Comparison of ENCODE assay signal across 1 cellular context in the genomic region with DNA sequence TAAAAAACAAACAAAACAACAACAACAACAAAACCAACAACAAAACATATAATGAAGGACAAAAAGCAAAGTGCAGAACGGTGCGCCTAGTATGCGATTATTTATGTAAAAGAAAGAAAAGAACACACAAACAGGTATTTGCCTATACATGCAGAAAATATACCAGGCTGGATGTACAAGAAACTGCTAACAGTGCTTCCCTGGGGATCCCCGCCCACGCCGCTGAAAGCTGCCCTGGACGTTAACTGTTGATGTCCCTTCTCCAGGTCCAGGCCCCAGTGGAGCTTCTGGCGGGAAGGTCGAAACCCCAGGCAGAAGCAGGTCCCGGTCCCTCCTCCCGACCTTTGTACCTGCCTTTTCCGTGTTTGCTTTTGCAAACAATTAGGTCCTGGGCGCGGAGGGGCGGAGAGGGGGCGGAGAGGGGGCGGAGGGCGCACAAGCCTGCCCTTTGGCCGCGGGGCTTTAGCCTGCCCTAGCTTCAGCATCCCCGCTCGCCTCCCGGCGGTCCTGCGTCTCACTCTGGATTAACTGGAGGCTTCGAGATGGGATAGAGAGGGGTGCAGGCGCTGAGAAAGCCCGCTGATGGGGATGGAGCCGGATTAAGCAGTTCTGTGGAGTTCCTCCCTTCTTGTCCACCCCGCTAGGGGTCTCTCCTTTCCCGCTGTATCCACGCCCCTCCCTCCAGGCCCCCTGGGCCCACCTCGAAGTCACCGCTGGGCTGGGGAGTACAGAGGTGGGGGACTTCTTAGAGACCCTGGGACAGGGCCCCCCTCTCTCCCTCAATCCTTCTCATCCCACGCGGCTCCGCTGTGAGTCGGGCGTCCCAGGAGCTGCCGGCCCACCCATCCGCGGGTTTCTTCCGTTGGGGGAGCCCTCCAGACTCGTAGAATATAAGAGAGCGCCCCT.
TF ChIP-seq lines count a peak whose summit lies in the region.

No MANE protein-coding gene starts in this region.

TF ChIP-seq in Ishikawa, 13 proteins besides CTCF, POLR2A, EP300 and RAD21 (continued from another document):
- TF ChIP-seq, protein P1, sequence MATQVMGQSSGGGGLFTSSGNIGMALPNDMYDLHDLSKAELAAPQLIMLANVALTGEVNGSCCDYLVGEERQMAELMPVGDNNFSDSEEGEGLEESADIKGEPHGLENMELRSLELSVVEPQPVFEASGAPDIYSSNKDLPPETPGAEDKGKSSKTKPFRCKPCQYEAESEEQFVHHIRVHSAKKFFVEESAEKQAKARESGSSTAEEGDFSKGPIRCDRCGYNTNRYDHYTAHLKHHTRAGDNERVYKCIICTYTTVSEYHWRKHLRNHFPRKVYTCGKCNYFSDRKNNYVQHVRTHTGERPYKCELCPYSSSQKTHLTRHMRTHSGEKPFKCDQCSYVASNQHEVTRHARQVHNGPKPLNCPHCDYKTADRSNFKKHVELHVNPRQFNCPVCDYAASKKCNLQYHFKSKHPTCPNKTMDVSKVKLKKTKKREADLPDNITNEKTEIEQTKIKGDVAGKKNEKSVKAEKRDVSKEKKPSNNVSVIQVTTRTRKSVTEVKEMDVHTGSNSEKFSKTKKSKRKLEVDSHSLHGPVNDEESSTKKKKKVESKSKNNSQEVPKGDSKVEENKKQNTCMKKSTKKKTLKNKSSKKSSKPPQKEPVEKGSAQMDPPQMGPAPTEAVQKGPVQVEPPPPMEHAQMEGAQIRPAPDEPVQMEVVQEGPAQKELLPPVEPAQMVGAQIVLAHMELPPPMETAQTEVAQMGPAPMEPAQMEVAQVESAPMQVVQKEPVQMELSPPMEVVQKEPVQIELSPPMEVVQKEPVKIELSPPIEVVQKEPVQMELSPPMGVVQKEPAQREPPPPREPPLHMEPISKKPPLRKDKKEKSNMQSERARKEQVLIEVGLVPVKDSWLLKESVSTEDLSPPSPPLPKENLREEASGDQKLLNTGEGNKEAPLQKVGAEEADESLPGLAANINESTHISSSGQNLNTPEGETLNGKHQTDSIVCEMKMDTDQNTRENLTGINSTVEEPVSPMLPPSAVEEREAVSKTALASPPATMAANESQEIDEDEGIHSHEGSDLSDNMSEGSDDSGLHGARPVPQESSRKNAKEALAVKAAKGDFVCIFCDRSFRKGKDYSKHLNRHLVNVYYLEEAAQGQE (IDR thresholded peaks at IDR 0.05; ENCODE audit: low read depth): no peak
